In genomic region chr2:240149943-240150784, GRCh38 we compare ENCODE assay signal across 9 cellular contexts. TPM values are rescaled to one million over a fixed set of nuclear protein-coding genes. Genes with fewer than 3 reads are reported as not detected.
DNase-seq lines count a peak whose midpoint lies in the region; ATAC-seq, FAIRE-seq and TF ChIP-seq lines count a peak whose summit lies in the region.
"Had no signal": no experiment of that assay in that cellular context is flagged by ENCODE, and none has a peak within 500 bp of the region (broad histone marks: within the 10 kb centered on the region; RNA-seq: fewer than 3 reads in every experiment).

No MANE protein-coding gene starts in this region.

- no peaks in the 10 kb centered on the region for H3K36me3 Mint-ChIP-seq in WTC11
- peaks cover 6% of the 10 kb centered on the region for H3K36me3 Mint-ChIP-seq in nephron (ENCODE audit: low read depth)

- H3K27ac ChIP-seq in endothelial cell of umbilical vein (ENCODE audit: insufficient read depth, low read depth, low read length) = no peak overlapping the region
- H3K27ac ChIP-seq: neutrophil had no signal

- no peaks in the 10 kb centered on the region for H4K20me1 ChIP-seq in endothelial cell of umbilical vein (replicated peaks; ENCODE audit: control insufficient read depth, extremely low read depth, insufficient read depth, low read length)

- POLR2A ChIA-PET in WTC11 (lab: Charles Lee) (no interaction called here), endothelial cell of umbilical vein (lab: Charles Lee) (no interaction called here)

- H3K9me3 Mint-ChIP-seq in WTC11 = peaks cover 10% of the 10 kb centered on the region
- H3K9me3 Mint-ChIP-seq in nephron = peaks cover 4% of the 10 kb centered on the region

- DNase-seq in EH (ENCODE audit: low read depth) (peak; percentile 33), HuH-7.5 (ENCODE audit: low spot score) (peak; percentile 87), WTC11 (ENCODE audit: low spot score) (peak; percentile 80), endothelial cell of umbilical vein (ENCODE audit: low read depth, low spot score) (peak; percentile 22), dedifferentiated amniotic fluid mesenchymal stem cell (ENCODE audit: extremely low spot score) (no peak), ureter (ENCODE audit: low spot score) (no peak)

- H3K27me3 Mint-ChIP-seq in WTC11 (ENCODE audit: low read depth) (no peaks in the 10 kb centered on the region), nephron (ENCODE audit: low read depth) (peaks cover 34% of the 10 kb centered on the region)

- intact Hi-C loops in endothelial cell of umbilical vein (cut with micrococcal nuclease) = loop anchor here (1.0 to 10.0 kb wide), 2 partner anchors 215 to 288 kb away; no protein-coding TSS in a partner anchor

- H3K79me2 ChIP-seq in endothelial cell of umbilical vein (ENCODE audit: control insufficient read depth, insufficient read depth, low read length) = no peaks in the 10 kb centered on the region

- no peaks in the 10 kb centered on the region for H3K36me3 ChIP-seq in endothelial cell of umbilical vein (ENCODE audit: control insufficient read depth in 2 of 2, extremely low read depth in 1 of 2, insufficient read depth in 2 of 2, low read length in 2 of 2)
- H3K36me3 ChIP-seq: neutrophil had no signal

- H3K4me1 ChIP-seq in endothelial cell of umbilical vein (ENCODE audit: control insufficient read depth, extremely low read depth, insufficient read depth, low read length) = no peaks in the 10 kb centered on the region

- no peak for TF ChIP-seq POLR2A in endothelial cell of umbilical vein (IDR thresholded peaks at IDR 0.05; ENCODE audit: low read depth, low read length)

- ATAC-seq in WTC11 (peak; percentile 92), HG03175 (IDR thresholded peaks at IDR 0.05; ENCODE audit: unreplicated experiment) (no peak)

- CTCF ChIA-PET in WTC11 (lab: Charles Lee) = interaction anchor here (0.6 to 3.8 kb wide), 22 partner anchors 8 to 364 kb away, joined by 3 to 20 read pairs (median 4); no protein-coding TSS in a partner anchor
- CTCF ChIA-PET in endothelial cell of umbilical vein (lab: Charles Lee) = interaction anchor here (1.1 to 2.2 kb wide), 3 partner anchors 89 to 347 kb away, joined by 3 to 6 read pairs (median 4); no protein-coding TSS in a partner anchor

- no peak for FAIRE-seq in endothelial cell of umbilical vein (lab: Jason Lieb, UNC)

- dilution Hi-C loops in endothelial cell of umbilical vein (cut with MboI; ENCODE audit: extremely low pct_ligation_motif_present, low sequenced_read_pairs) = no loop called here

- no peaks in the 10 kb centered on the region for H3K9me3 ChIP-seq in endothelial cell of umbilical vein (replicated peaks; ENCODE audit: control insufficient read depth, insufficient read depth, low read length)
- H3K9me3 ChIP-seq: neutrophil had no signal

- H3K27ac Mint-ChIP-seq in WTC11 = no peak overlapping the region; the same call in 1 of the 2 replicates
- H3K27ac Mint-ChIP-seq in nephron = no peak overlapping the region

- no peak overlapping the region for H3K4me3 Mint-ChIP-seq in WTC11
- no peak overlapping the region for H3K4me3 Mint-ChIP-seq in nephron

- H3K4me2 ChIP-seq in endothelial cell of umbilical vein (ENCODE audit: insufficient read depth, low read length) = no peak overlapping the region

- H3K27me3 ChIP-seq in endothelial cell of umbilical vein (ENCODE audit: control insufficient read depth in 2 of 2, insufficient read depth in 2 of 2, low read length in 2 of 2) = no peaks in the 10 kb centered on the region

- no peaks in the 10 kb centered on the region for H3K9me1 ChIP-seq in endothelial cell of umbilical vein (replicated peaks; ENCODE audit: control insufficient read depth, extremely low read depth, insufficient read depth, low read length)

- peak; percentile 64 for TF ChIP-seq CTCF in WTC11 (IDR thresholded peaks at IDR 0.05)
- TF ChIP-seq CTCF in endothelial cell of umbilical vein (IDR thresholded peaks at IDR 0.05; ENCODE audit: extremely low read depth in 1 of 2, insufficient read depth in 1 of 2, low read depth in 1 of 2, low read length in 2 of 2) = peak; percentile 46 to 82
- peak; percentile 85 to 89 (median 87) for TF ChIP-seq CTCF in nephron (IDR thresholded peaks at IDR 0.05; ENCODE audit: unreplicated experiment in 3 of 3)

- H2AFZ ChIP-seq in endothelial cell of umbilical vein (ENCODE audit: low read depth, low read length) = no peak overlapping the region

- H3K4me3 ChIP-seq in endothelial cell of umbilical vein (replicated peaks in 1 of 3; ENCODE audit: insufficient read depth in 1 of 3, low read depth in 1 of 3, low read length in 3 of 3) = no peak overlapping the region

- H3K4me1 Mint-ChIP-seq in WTC11 (no peaks in the 10 kb centered on the region), nephron (peaks cover 4% of the 10 kb centered on the region)

- no peak overlapping the region for H3K9ac ChIP-seq in endothelial cell of umbilical vein (replicated peaks; ENCODE audit: extremely low read depth, insufficient read depth, low read length)

- no TSS peak for BruUV-seq in endothelial cell of umbilical vein (replicated peaks; lab: Mats Ljungman, UMichigan)

TF ChIP-seq in WTC11, 78 proteins besides CTCF, POLR2A, EP300 and RAD21:
- TF ChIP-seq, protein P1, sequence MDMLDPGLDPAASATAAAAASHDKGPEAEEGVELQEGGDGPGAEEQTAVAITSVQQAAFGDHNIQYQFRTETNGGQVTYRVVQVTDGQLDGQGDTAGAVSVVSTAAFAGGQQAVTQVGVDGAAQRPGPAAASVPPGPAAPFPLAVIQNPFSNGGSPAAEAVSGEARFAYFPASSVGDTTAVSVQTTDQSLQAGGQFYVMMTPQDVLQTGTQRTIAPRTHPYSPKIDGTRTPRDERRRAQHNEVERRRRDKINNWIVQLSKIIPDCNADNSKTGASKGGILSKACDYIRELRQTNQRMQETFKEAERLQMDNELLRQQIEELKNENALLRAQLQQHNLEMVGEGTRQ (CRISPR knock-in tag; IDR thresholded peaks at IDR 0.05) = no peak
- TF ChIP-seq NR3C1 (CRISPR knock-in tag; conservative IDR thresholded peaks at IDR 0.05; ENCODE audit: low read depth) (no peak), ZNF219 (CRISPR knock-in tag; IDR thresholded peaks at IDR 0.05; ENCODE audit: borderline replicate concordance) (no peak), ZNF416 (CRISPR knock-in tag; IDR thresholded peaks at IDR 0.05) (no peak), ZNF423 (CRISPR knock-in tag; IDR thresholded peaks at IDR 0.05) (peak; percentile 42; the same call in 1 of the 2 replicates)

TF ChIP-seq in endothelial cell of umbilical vein, 7 proteins besides CTCF, POLR2A, EP300 and RAD21:
- TF ChIP-seq MYC (IDR thresholded peaks at IDR 0.05; ENCODE audit: low read depth, low read length) = no peak
- TF ChIP-seq EZH2 (IDR thresholded peaks at IDR 0.05; ENCODE audit: borderline replicate concordance, low read depth, low read length, severe bottlenecking) = no peak
- TF ChIP-seq GATA2 (IDR thresholded peaks at IDR 0.05; ENCODE audit: insufficient read depth, insufficient read length, low read depth, low read length) = no peak
- TF ChIP-seq POLR2AphosphoS5 (IDR thresholded peaks at IDR 0.05; ENCODE audit: insufficient read depth, low read depth, low read length) = no peak
- TF ChIP-seq, protein P2, sequence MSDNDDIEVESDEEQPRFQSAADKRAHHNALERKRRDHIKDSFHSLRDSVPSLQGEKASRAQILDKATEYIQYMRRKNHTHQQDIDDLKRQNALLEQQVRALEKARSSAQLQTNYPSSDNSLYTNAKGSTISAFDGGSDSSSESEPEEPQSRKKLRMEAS (IDR thresholded peaks at IDR 0.05; ENCODE audit: insufficient read depth, insufficient read length) = no peak
- no peak for TF ChIP-seq FOS (IDR thresholded peaks at IDR 0.05; ENCODE audit: borderline replicate concordance, insufficient read depth, low read length)
- TF ChIP-seq JUN (IDR thresholded peaks at IDR 0.05; ENCODE audit: borderline replicate concordance, insufficient read depth, insufficient read length, low read depth) = no peak
TF ChIP-seq in endothelial cell of umbilical vein: peak in this region for 0.

RNA-seq across cellular contexts. Expression of gene OTOS, which starts 9.7 kb away (rescaled TPM):
- not detected in 3 replicates for total RNA-seq in WTC11 (2021)
- total RNA-seq in endothelial cell of umbilical vein = not detected in 2 replicates
- polyA plus RNA-seq in endothelial cell of umbilical vein = not detected in 2 replicates
- not detected in 2 replicates for polyA plus RNA-seq in endothelial cell of umbilical vein (2011; cell fraction: cytosol; rRNA removed)
- not detected in 2 replicates for polyA plus RNA-seq in endothelial cell of umbilical vein (2011; cell fraction: nucleus; rRNA removed)
- polyA plus RNA-seq in endothelial cell of umbilical vein (2012) = not detected in 2 replicates
- not detected in 2 replicates for polyA minus RNA-seq in endothelial cell of umbilical vein
- not detected for polyA minus RNA-seq in endothelial cell of umbilical vein (2011; cell fraction: cytosol; rRNA and poly(A)+ RNA removed)
- polyA minus RNA-seq in endothelial cell of umbilical vein (2011; cell fraction: nucleus; rRNA and poly(A)+ RNA removed) = not detected in 2 replicates
- total RNA-seq in ureter = not detected

RNA-seq across cellular contexts. Expression of gene COPS9, which starts 14.1 kb away (rescaled TPM):
- 140 to 142 TPM (median 141 TPM) in 3 replicates for total RNA-seq in WTC11 (2021)
- total RNA-seq in endothelial cell of umbilical vein = 189 and 196 TPM in 2 replicates
- 361 and 398 TPM in 2 replicates for polyA plus RNA-seq in endothelial cell of umbilical vein
- 446 and 462 TPM in 2 replicates for polyA plus RNA-seq in endothelial cell of umbilical vein (2011; cell fraction: cytosol; rRNA removed)
- 102 and 132 TPM in 2 replicates for polyA plus RNA-seq in endothelial cell of umbilical vein (2011; cell fraction: nucleus; rRNA removed)
- 407 and 409 TPM in 2 replicates for polyA plus RNA-seq in endothelial cell of umbilical vein (2012)
- polyA minus RNA-seq in endothelial cell of umbilical vein = 35.3 and 41.9 TPM in 2 replicates
- 25.2 TPM for polyA minus RNA-seq in endothelial cell of umbilical vein (2011; cell fraction: cytosol; rRNA and poly(A)+ RNA removed)
- 8.5 and 13.5 TPM in 2 replicates for polyA minus RNA-seq in endothelial cell of umbilical vein (2011; cell fraction: nucleus; rRNA and poly(A)+ RNA removed)
- 88.1 TPM for total RNA-seq in ureter

Comparison
In these comparisons a context has a peak if more than half of its experiments do, and no peak if none do; other contexts are left out.
1. DNase-seq: peak in EH (single experiment), HuH-7.5 (single experiment), WTC11 (single experiment) and endothelial cell of umbilical vein (single experiment); none in dedifferentiated amniotic fluid mesenchymal stem cell (single experiment) and ureter (single experiment).
2. Peak in every context shown above with its lines, with median percentiles within 50 percentile points of each other: CTCF ChIP-seq.